Comparison of ENCODE assay signal across 27 cellular contexts in the genomic region with DNA sequence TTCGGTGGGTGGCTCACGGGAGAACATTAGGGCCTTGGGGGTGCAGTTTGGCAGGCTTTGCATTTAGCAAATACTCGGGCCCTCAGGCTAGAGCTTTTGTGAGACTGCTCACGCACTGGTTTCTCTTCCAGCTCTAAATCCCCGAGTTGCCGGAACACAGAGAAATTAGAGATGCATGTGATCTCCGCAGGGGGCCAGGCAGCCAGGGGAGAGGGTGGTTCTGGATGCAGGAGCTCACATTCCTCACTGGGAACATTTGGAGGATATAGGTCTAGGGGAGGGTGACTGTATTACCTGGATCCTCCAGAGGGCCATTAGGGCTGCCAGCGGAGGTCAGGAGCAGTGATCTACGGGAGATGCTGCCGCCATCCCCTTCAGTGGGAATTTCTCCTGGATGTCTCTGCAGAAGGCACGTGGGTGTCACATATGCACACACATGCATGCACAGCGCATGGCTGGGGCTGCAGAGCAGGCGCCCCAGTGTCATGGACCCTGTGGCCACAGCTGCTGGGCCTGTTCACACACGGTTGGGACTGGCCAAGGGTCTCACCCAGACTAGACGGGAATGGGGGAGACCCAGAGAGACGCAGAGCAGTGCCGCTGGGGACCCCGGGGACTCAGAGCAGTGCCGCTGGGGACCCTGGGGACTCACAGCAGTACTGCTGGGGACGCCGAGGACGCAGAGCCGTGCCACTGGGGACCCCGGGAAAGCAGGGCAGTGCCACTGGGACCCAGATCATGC.
DNase-seq lines count a peak whose midpoint lies in the region; ATAC-seq, FAIRE-seq and TF ChIP-seq lines count a peak whose summit lies in the region.
"Had no signal": no experiment of that assay in that cellular context is flagged by ENCODE, and none has a peak within 500 bp of the region (broad histone marks: within the 10 kb centered on the region; RNA-seq: fewer than 3 reads in every experiment).

No MANE protein-coding gene starts in this region.

- H3K23ac ChIP-seq in neuronal stem cell (ENCODE audit: low read depth, low read length, poor library complexity) = peak overlapping the region; percentile 45

- no peak overlapping the region for H2BK5ac ChIP-seq in neuronal stem cell (ENCODE audit: low read length)

- in situ Hi-C loops in HepG2 (cut with HindIII; ENCODE audit: extremely low pct_ligation_motif_present, low pct_unique_long_range_greater_than_20kb) = loop anchor here (5.0 kb wide), 1 partner anchor 173 kb away; no protein-coding TSS in a partner anchor

- peak overlapping the region; percentile 43 for H3K14ac ChIP-seq in neuronal stem cell (ENCODE audit: low read length)

- peaks cover 3% of the 10 kb centered on the region; the same call in 1 of the 2 replicates for H4K20me1 ChIP-seq in HepG2 (ENCODE audit: insufficient read depth, low read length)

- H3K4me2 ChIP-seq in neuronal stem cell (ENCODE audit: insufficient read depth, low read length, poor library complexity, severe bottlenecking) (no peak overlapping the region), HepG2 (ENCODE audit: low read depth, low read length) (no peak overlapping the region)
- H3K4me2 ChIP-seq: PC-9 had no signal

- no peak overlapping the region for H2BK15ac ChIP-seq in neuronal stem cell (ENCODE audit: low read length)

- no TSS peak for BruUV-seq in HepG2 (replicated peaks; lab: Mats Ljungman, UMichigan)

- no peak overlapping the region for H4K91ac ChIP-seq in neuronal stem cell (ENCODE audit: low read depth, low read length, poor library complexity)

- H3K36me3 ChIP-seq in neuronal stem cell (replicated peaks in 1 of 2; ENCODE audit: control insufficient read depth in 2 of 2, insufficient read depth in 2 of 2, low read length in 2 of 2) (no peaks in the 10 kb centered on the region), HepG2 (replicated peaks in 1 of 2; ENCODE audit: control insufficient read depth in 1 of 2, insufficient read depth in 2 of 2, low read length in 2 of 2) (no peaks in the 10 kb centered on the region)
- H3K36me3 ChIP-seq: BE2C, SJSA1 had no signal

- H3K27ac ChIP-seq in neuronal stem cell (replicated peaks; ENCODE audit: low read length) (no peak overlapping the region), HepG2 (ENCODE audit: extremely low read length, insufficient read depth, low read length) (no peak overlapping the region)
- H3K27ac ChIP-seq: 22Rv1, PC-9, SJSA1 had no signal

- peak overlapping the region; percentile 3; the same call in 1 of the 2 replicates for H3K4me3 ChIP-seq in iPS-18c (ENCODE audit: insufficient read depth, low read depth, low read length)
- no peak overlapping the region for H3K4me3 ChIP-seq in neuronal stem cell (ENCODE audit: low read length in 2 of 2)
- H3K4me3 ChIP-seq in HepG2 (replicated peaks in 1 of 3; ENCODE audit: insufficient read depth in 1 of 3, low read depth in 2 of 3, low read length in 3 of 3) = no peak overlapping the region
- H3K4me3 ChIP-seq: PC-9, SJSA1 had no signal

- FAIRE-seq in HepG2 (lab: Jason Lieb, UNC) = no peak
- FAIRE-seq: HTR-8/SVneo had no signal

- H3K9me3 ChIP-seq in iPS-18c (ENCODE audit: control insufficient read depth, insufficient read depth, low read length) (no peaks in the 10 kb centered on the region), neuronal stem cell (replicated peaks in 1 of 2; ENCODE audit: control insufficient read depth in 2 of 2, insufficient read depth in 1 of 2, low read depth in 1 of 2, low read length in 2 of 2) (no peaks in the 10 kb centered on the region), HepG2 (ENCODE audit: low read length) (no peaks in the 10 kb centered on the region)
- H3K9me3 ChIP-seq: BE2C, SJSA1 had no signal

- H2AFZ ChIP-seq in neuronal stem cell (ENCODE audit: low read length) = no peak overlapping the region
- no peak overlapping the region for H2AFZ ChIP-seq in HepG2 (ENCODE audit: low read length)
- H2AFZ ChIP-seq: PC-9 had no signal

- H3K4me1 ChIP-seq in neuronal stem cell (ENCODE audit: control insufficient read depth in 2 of 2, insufficient read depth in 1 of 2, low read depth in 1 of 2, low read length in 2 of 2) = no peaks in the 10 kb centered on the region
- H3K4me1 ChIP-seq in HepG2 (ENCODE audit: insufficient read depth, low read length) = no peaks in the 10 kb centered on the region
- H3K4me1 ChIP-seq: SJSA1 had no signal

- CTCF ChIA-PET in HepG2 (lab: Yijun Ruan, JAX; ENCODE audit: low intra/inter-chr PET ratio, low total read pairs) = no interaction called here

- intact Hi-C loops in HepG2 (cut with micrococcal nuclease; ENCODE audit: unreplicated experiment) = no loop called here

- no peak for TF ChIP-seq RAD21 in HepG2 (CRISPR knock-in tag; IDR thresholded peaks at IDR 0.05)

- H2BK120ac ChIP-seq in neuronal stem cell (ENCODE audit: low read depth, low read length) = no peak overlapping the region

- TF ChIP-seq CTCF in HepG2 (CRISPR knock-in tag; IDR thresholded peaks at IDR 0.05) = no peak

- no peak overlapping the region for H4K8ac ChIP-seq in neuronal stem cell (ENCODE audit: low read depth, low read length)

- peaks cover 0 to 26% (median 0%) of the 10 kb centered on the region in 3 experiments for H3K27me3 ChIP-seq in neuronal stem cell (ENCODE audit: control insufficient read depth in 3 of 3, insufficient read depth in 3 of 3, low read depth in 1 of 3, low read length in 3 of 3)
- H3K27me3 ChIP-seq in HepG2 (ENCODE audit: control insufficient read depth in 1 of 2, insufficient read depth in 2 of 2, low read length in 2 of 2) = peaks cover 1 to 29% of the 10 kb centered on the region in 2 experiments; a peak in 3 of 5 replicates
- H3K27me3 ChIP-seq: BE2C had no signal

- peak overlapping the region; percentile 25 for H3K9ac ChIP-seq in neuronal stem cell (ENCODE audit: low read depth, low read length, poor library complexity)
- no peak overlapping the region for H3K9ac ChIP-seq in HepG2 (ENCODE audit: insufficient read depth, low read depth, low read length)

- DNase-seq in NCI-H2171 treated with DMSO at 0.1 percent for 48 hours (lab: John Stamatoyannopoulos, UW) (peak; percentile 20), NCI-H2171 (lab: John Stamatoyannopoulos, UW) (no peak), RPMI7951 (ENCODE audit: low read depth) (peak; percentile 4), neuronal stem cell (ENCODE audit: low spot score) (no peak), HepG2 (ENCODE audit: low spot score) (no peak), NAMALWA (ENCODE audit: low spot score) (no peak), NCI-H748 (lab: John Stamatoyannopoulos, UW; ENCODE audit: unreplicated experiment) (no peak)
- DNase-seq: ACHN; BE2C; CD8-positive, alpha-beta memory T cell; DMS 273 treated with DMSO at 0.1 percent for 48 hours; DND-41; GOT3; KBM-7; MV-4-11; NCI-H1105 treated with DMSO at 0.1 percent for 48 hours; NCI-H146; NCI-H1930; NCI-H2107; NCI-H446 treated with DMSO at 0.1 percent for 48 hours; NCI-H526; PC-9; Right ventricle myocardium superior had no signal

- H3K18ac ChIP-seq in neuronal stem cell (ENCODE audit: low read length) = no peak overlapping the region

- POLR2A ChIA-PET in HepG2 (lab: Yijun Ruan, JAX) = no interaction called here

- no peak for ATAC-seq in HepG2

- H3K4ac ChIP-seq in neuronal stem cell (ENCODE audit: low read length) = no peak overlapping the region

- no peaks in the 10 kb centered on the region for H3K79me1 ChIP-seq in neuronal stem cell (ENCODE audit: low read depth, low read length)

- H3K79me2 ChIP-seq in HepG2 (ENCODE audit: insufficient read depth, low read length) = no peaks in the 10 kb centered on the region

- TF ChIP-seq POLR2A in HepG2 (IDR thresholded peaks at IDR 0.05; ENCODE audit: insufficient read depth in 1 of 2, low read depth in 2 of 2, low read length in 2 of 2) = no peak

- no peak overlapping the region for H2AK5ac ChIP-seq in neuronal stem cell (ENCODE audit: low read depth, low read length)

- TF ChIP-seq EP300 in HepG2 (IDR thresholded peaks at IDR 0.05; ENCODE audit: low read depth in 2 of 2, low read length in 2 of 2) = no peak
- no peak for TF ChIP-seq EP300 in HepG2 (CRISPR knock-in tag; IDR thresholded peaks at IDR 0.05; ENCODE audit: borderline replicate concordance)

- H2BK12ac ChIP-seq in neuronal stem cell (ENCODE audit: low read length) = no peak overlapping the region

- no CpG with 5 or more reads among the region's 24 CpGs for WGBS in neuronal stem cell (ENCODE audit: extremely low coverage in 2 of 2, insufficient read length in 2 of 2, insufficient replicate concordance in 1 of 2), 2 donors
- WGBS in HepG2 (ENCODE audit: low lambda C conversion rate) = 31% methylated on average over 7 of the region's 24 CpGs

TF ChIP-seq in HepG2, 621 proteins besides CTCF, POLR2A, EP300 and RAD21:
- TF ChIP-seq ATF1 (CRISPR knock-in tag; IDR thresholded peaks at IDR 0.05) (no peak), POLR2AphosphoS2 (IDR thresholded peaks at IDR 0.05; ENCODE audit: low read depth, low read length) (no peak), ZNF382 (CRISPR knock-in tag; IDR thresholded peaks at IDR 0.05; ENCODE audit: borderline replicate concordance) (no peak), ZNF460 (CRISPR knock-in tag; IDR thresholded peaks at IDR 0.05; ENCODE audit: borderline replicate concordance) (no peak), ZNF17 (CRISPR knock-in tag; IDR thresholded peaks at IDR 0.05) (no peak), ZUFSP (CRISPR knock-in tag; IDR thresholded peaks at IDR 0.05; ENCODE audit: borderline replicate concordance) (no peak), MEIS1 (CRISPR knock-in tag; IDR thresholded peaks at IDR 0.05; ENCODE audit: borderline replicate concordance) (no peak), TEAD2 (CRISPR knock-in tag; IDR thresholded peaks at IDR 0.05) (no peak), PRMT3 (CRISPR knock-in tag; IDR thresholded peaks at IDR 0.05; ENCODE audit: borderline replicate concordance, low read depth) (no peak), ZIK1 (CRISPR knock-in tag; IDR thresholded peaks at IDR 0.05; ENCODE audit: borderline replicate concordance, low read depth) (no peak), FOXM1 (CRISPR knock-in tag; IDR thresholded peaks at IDR 0.05) (no peak), NKX3-1 (CRISPR knock-in tag; IDR thresholded peaks at IDR 0.05) (no peak)

Comparison
In these comparisons a context has a peak if more than half of its experiments do, and no peak if none do; other contexts are left out.
1. DNase-seq: peak in NCI-H2171 treated with DMSO at 0.1 percent for 48 hours (single experiment) and RPMI7951 (single experiment); none in NCI-H2171 (single experiment), neuronal stem cell (single experiment), HepG2 (single experiment), NAMALWA (single experiment) and NCI-H748 (single experiment).